In the genomic region with DNA sequence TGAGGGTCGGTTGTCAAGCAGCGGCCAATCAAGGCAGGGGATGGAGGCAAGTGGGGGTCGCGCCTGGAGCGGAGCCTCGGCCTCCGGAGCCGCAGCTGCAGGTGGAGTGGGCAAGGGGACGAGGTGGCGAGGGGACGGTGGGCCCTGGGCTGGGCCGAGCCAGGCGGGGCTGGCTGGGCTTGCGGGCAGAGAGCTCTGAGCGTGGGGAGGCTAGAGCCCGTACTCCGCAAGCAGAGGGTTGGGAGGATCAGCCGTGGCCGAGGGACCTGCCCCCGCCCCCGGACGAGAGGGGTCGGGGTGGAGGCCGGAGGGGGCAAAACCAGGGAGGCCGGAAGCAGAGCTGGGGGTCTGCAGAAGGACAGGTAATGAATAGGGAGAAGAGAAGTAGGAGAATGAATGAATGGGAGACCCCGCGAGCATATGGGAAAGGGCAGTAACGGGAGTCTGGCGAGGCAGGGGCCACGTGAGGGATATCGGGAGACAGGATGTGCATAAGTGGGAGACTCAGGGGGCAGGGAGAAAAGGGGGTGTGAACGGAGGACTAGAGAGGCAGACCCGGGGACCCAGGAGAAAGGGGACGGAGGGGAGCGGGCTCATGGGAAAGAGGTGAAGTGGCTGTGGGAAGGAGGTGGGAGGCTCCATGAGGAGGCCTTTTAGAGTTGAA, we compare ENCODE assay signal across 8 cellular contexts. TPM values are rescaled to one million over a fixed set of nuclear protein-coding genes. Genes with fewer than 3 reads are reported as not detected.
A peak's percentile ranks its signal among the peaks of the same experiment; 100 is the strongest.
DNase-seq lines count a peak whose midpoint lies in the region; ATAC-seq and TF ChIP-seq lines count a peak whose summit lies in the region.

TSS of gene KATNB1 (plus strand) at position 16 of the 664 bp plus-strand sequence. CDS start 1,474 bp downstream, outside the sequence.

- peak within 1 kb of the TSS; percentile 72 for H2BK5ac ChIP-seq in IMR-90 (ENCODE audit: low read depth, low read length, poor library complexity, severe bottlenecking)

- H3K56ac ChIP-seq in IMR-90 (ENCODE audit: extremely low read depth, insufficient read depth, low read length), result peak within 1 kb of the TSS; percentile 81

- TF ChIP-seq RAD21 in IMR-90 (IDR thresholded peaks at IDR 0.05; ENCODE audit: low read length), result no peak

- no peak for TF ChIP-seq POLR2A in IMR-90 (IDR thresholded peaks at IDR 0.05; ENCODE audit: low read depth, low read length)

- H3K4me2 ChIP-seq in IMR-90 (ENCODE audit: low read depth, low read length), result peak within 1 kb of the TSS; percentile 73

- no peaks in the 10 kb centered on the region for H4K20me1 ChIP-seq in IMR-90 (ENCODE audit: insufficient read depth, low read length)

- H4K5ac ChIP-seq in IMR-90 (ENCODE audit: low read depth, low read length), result peak within 1 kb of the TSS; percentile 76

- no peak within 1 kb of the TSS; the same call in 1 of the 2 replicates for H2BK20ac ChIP-seq in IMR-90 (ENCODE audit: low read depth, low read length)

- no peaks in the 10 kb centered on the region for H3K36me3 ChIP-seq in IMR-90 (ENCODE audit: control insufficient read depth, insufficient read depth, low read length)
- H3K36me3 ChIP-seq in kidney epithelial cell (ENCODE audit: control insufficient read depth, insufficient read depth, low read length), result no peaks in the 10 kb centered on the region
- peaks cover 0 to 4% (median 0%) of the 10 kb centered on the region in 5 donors for H3K36me3 ChIP-seq in subcutaneous abdominal adipose tissue (ENCODE audit: control insufficient read depth in 5 of 5, insufficient read depth in 5 of 5, low read length in 5 of 5)

- H3K27ac ChIP-seq in IMR-90 (ENCODE audit: insufficient read depth, low read length), result peak within 1 kb of the TSS; percentile 84
- peak within 1 kb of the TSS; percentile 51 for H3K27ac ChIP-seq in subcutaneous abdominal adipose tissue (ENCODE audit: low read depth, low read length)

- H3K14ac ChIP-seq in IMR-90 (replicated peaks; ENCODE audit: low read depth, low read length), result peak within 1 kb of the TSS; percentile 94

- peak within 1 kb of the TSS; percentile 45; the same call in 1 of the 2 replicates for H2BK120ac ChIP-seq in IMR-90 (ENCODE audit: low read depth, low read length)

- in situ Hi-C loops in IMR-90 (cut with MboI; ENCODE audit: low sequenced_read_pairs), result no loop called here
- in situ Hi-C loops in astrocyte of the spinal cord (cut with HindIII; ENCODE audit: low sequenced_read_pairs), result no loop called here

- CTCF ChIA-PET in IMR-90 (lab: Yijun Ruan, JAX), result interaction anchor here (0.7 to 1.2 kb wide), 3 partner anchors 10 to 145 kb away, joined by 3 to 8 read pairs (median 3); no protein-coding TSS in a partner anchor

- H3K4me3 ChIP-seq in GM12875 (ENCODE audit: low read depth, low read length) (peak within 1 kb of the TSS; percentile 95), IMR-90 (ENCODE audit: insufficient read depth, low read depth, low read length) (peak within 1 kb of the TSS; percentile 70), astrocyte of the spinal cord (ENCODE audit: low read depth, low read length) (peak within 1 kb of the TSS; percentile 80), kidney epithelial cell (ENCODE audit: low read depth, low read length) (peak within 1 kb of the TSS; percentile 92), subcutaneous abdominal adipose tissue (ENCODE audit: low read depth in 1 of 5, low read length in 5 of 5) (peak within 1 kb of the TSS; percentile 82 to 97 (median 92))

- peaks cover 3% of the 10 kb centered on the region; the same call in 1 of the 2 replicates for H3K9me1 ChIP-seq in IMR-90 (ENCODE audit: insufficient read depth, low read length)

- peak within 1 kb of the TSS; percentile 81 for H3K9ac ChIP-seq in IMR-90 (ENCODE audit: low read depth, low read length)
- H3K9ac ChIP-seq in subcutaneous abdominal adipose tissue (ENCODE audit: low read length in 5 of 5), result peak within 1 kb of the TSS; percentile 11 to 96 (median 90)

- intact Hi-C loops in IMR-90 (cut with micrococcal nuclease), result loop anchor here (5.0 kb wide), 3 partner anchors 144 to 391 kb away; partner anchors contain the start of gene CFAP20

- no peak within 1 kb of the TSS for H2BK15ac ChIP-seq in IMR-90 (ENCODE audit: low read depth, low read length)

- peak within 1 kb of the TSS; percentile 75 for H3K23ac ChIP-seq in IMR-90 (ENCODE audit: low read depth, low read length)

- H3K27me3 ChIP-seq in IMR-90 (ENCODE audit: control insufficient read depth, insufficient read depth, low read length) (no peaks in the 10 kb centered on the region), kidney epithelial cell (ENCODE audit: control insufficient read depth, insufficient read depth, low read length) (no peaks in the 10 kb centered on the region), subcutaneous abdominal adipose tissue (ENCODE audit: control insufficient read depth in 5 of 5, insufficient read depth in 4 of 5, low read length in 5 of 5) (no peaks in the 10 kb centered on the region)

- peak within 1 kb of the TSS; percentile 91 for H3K4ac ChIP-seq in IMR-90 (ENCODE audit: low read depth, low read length)

- DNase-seq in IMR-90, result no peak
- no peak for DNase-seq in astrocyte of the spinal cord (ENCODE audit: low read depth, low spot score)
- DNase-seq in kidney epithelial cell (ENCODE audit: low read depth), result no peak
- no peak for DNase-seq in midbrain (lab: John Stamatoyannopoulos, UW)
- no peak for DNase-seq in SIG-M5 (lab: John Stamatoyannopoulos, UW)

- no TSS peak for BruUV-seq in IMR-90 (replicated peaks; lab: Mats Ljungman, UMichigan)

- H2AK5ac ChIP-seq in IMR-90 (ENCODE audit: low read depth, low read length), result peak within 1 kb of the TSS; percentile 53

- dilution Hi-C loops in IMR-90 (cut with HindIII; ENCODE audit: low sequenced_read_pairs, unreplicated experiment), result no loop called here

- POLR2A ChIA-PET in IMR-90 (lab: Charles Lee; ENCODE audit: unreplicated experiment), result interaction anchor here (0.6 kb wide), 1 partner anchor 61 kb away, joined by 4 read pairs; no protein-coding TSS in a partner anchor

- peaks cover 0 to 22% of the 10 kb centered on the region in 2 experiments; a peak in 2 of 4 replicates for H3K79me1 ChIP-seq in IMR-90 (ENCODE audit: low read depth in 1 of 2, low read length in 2 of 2)

- 2% methylated on average over 22 of the region's 35 CpGs; no CpG with 5 or more reads in 1 of the 2 experiments for WGBS in IMR-90 (ENCODE audit: extremely low coverage in 2 of 2, insufficient read length in 1 of 2), 2 experiments

- peak within 1 kb of the TSS; percentile 81 for H4K91ac ChIP-seq in IMR-90 (ENCODE audit: insufficient read depth, low read depth, low read length)

- peak within 1 kb of the TSS; percentile 88 for H2AK9ac ChIP-seq in IMR-90 (replicated peaks; ENCODE audit: low read depth, low read length, poor library complexity)

- H3K18ac ChIP-seq in IMR-90 (ENCODE audit: low read depth, low read length), result peak within 1 kb of the TSS; percentile 26; the same call in 1 of the 2 replicates

- ATAC-seq in IMR-90 (ENCODE audit: low read depth) (peak; percentile 8), HG03175 (IDR thresholded peaks at IDR 0.05; ENCODE audit: unreplicated experiment) (no peak)

- H3K9me3 ChIP-seq in IMR-90 (ENCODE audit: control insufficient read depth, insufficient read depth, low read length), result no peaks in the 10 kb centered on the region
- no peaks in the 10 kb centered on the region for H3K9me3 ChIP-seq in subcutaneous abdominal adipose tissue (ENCODE audit: control insufficient read depth in 5 of 5, low read length in 5 of 5)

- peaks cover 10% of the 10 kb centered on the region for H3K4me1 ChIP-seq in IMR-90 (ENCODE audit: control insufficient read depth, insufficient read depth, low read length)
- peaks cover 6 to 27% (median 23%) of the 10 kb centered on the region in 5 donors for H3K4me1 ChIP-seq in subcutaneous abdominal adipose tissue (ENCODE audit: control insufficient read depth in 5 of 5, insufficient read depth in 5 of 5, low read length in 5 of 5)

- H2AFZ ChIP-seq in IMR-90 (replicated peaks; ENCODE audit: low read length, poor library complexity), result peak within 1 kb of the TSS; percentile 98

- H4K8ac ChIP-seq in IMR-90 (ENCODE audit: low read depth in 2 of 2, low read length in 2 of 2), result peak within 1 kb of the TSS; percentile 97

- TF ChIP-seq CTCF in GM12875 (IDR thresholded peaks at IDR 0.05; ENCODE audit: borderline replicate concordance, insufficient read depth, low read depth, low read length) (no peak), IMR-90 (conservative IDR thresholded peaks at IDR 0.05; ENCODE audit: low read depth, low read length) (no peak), astrocyte of the spinal cord (IDR thresholded peaks at IDR 0.05; ENCODE audit: low read depth, low read length) (no peak), kidney epithelial cell (IDR thresholded peaks at IDR 0.05; ENCODE audit: insufficient read depth, low read length, poor library complexity, severe bottlenecking) (no peak)

TF ChIP-seq in IMR-90, 13 proteins besides CTCF, POLR2A, EP300 and RAD21:
- 0 out of 2 replicates have a peak, but pooled peaks have one; percentile 22 for TF ChIP-seq MXI1 (IDR thresholded peaks at IDR 0.05; ENCODE audit: borderline replicate concordance, low read depth, low read length)
- TF ChIP-seq USF2 (IDR thresholded peaks at IDR 0.05; ENCODE audit: low read depth, low read length), result peak; percentile 69
- no peak for TF ChIP-seq NFE2L2 (IDR thresholded peaks at IDR 0.05; ENCODE audit: low read depth, low read length)
- no peak for TF ChIP-seq FOS (IDR thresholded peaks at IDR 0.05; ENCODE audit: low read depth, low read length)

RNA-seq across cellular contexts. Expression of gene KATNB1, which starts in this region (rescaled TPM):
- total RNA-seq in IMR-90 (2012; rRNA removed), result 10.9 and 14.2 TPM in 2 replicates
- 23.5 and 27.6 TPM in 2 replicates for polyA plus RNA-seq in IMR-90 (2012; rRNA removed)
- polyA plus RNA-seq in IMR-90 (2012; cell fraction: cytosol; rRNA removed), result 15.9 and 23.1 TPM in 2 replicates
- polyA plus RNA-seq in IMR-90 (2012; cell fraction: nucleus; rRNA removed; ENCODE audit: low replicate concordance), result 67.2 and 166 TPM in 2 replicates
- total RNA-seq in kidney epithelial cell, result 26.3 and 32.7 TPM in 2 replicates
